1 cellular context compared by ENCODE assay signal in the genomic region with DNA sequence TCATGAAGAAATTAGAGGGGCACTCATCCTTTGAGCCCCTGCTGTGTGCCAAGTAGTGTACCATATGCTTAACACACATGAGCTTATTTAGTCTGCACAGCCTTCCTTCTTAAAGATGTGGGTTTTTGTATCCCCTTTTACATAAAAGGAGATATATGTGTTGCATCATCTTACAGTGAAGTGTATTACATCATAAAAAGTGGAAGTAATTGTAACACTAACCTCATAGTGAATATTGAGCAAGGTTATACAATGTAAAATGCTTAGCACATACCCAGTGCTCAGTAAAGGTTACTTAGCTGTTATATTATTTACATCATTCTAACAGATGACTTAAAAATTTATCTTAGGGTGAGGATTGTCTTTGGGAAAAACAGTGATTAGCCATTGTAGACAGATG.
TF ChIP-seq lines count a peak whose summit lies in the region.

No MANE protein-coding gene starts in this region.

TF ChIP-seq in HepG2, 621 proteins besides CTCF, POLR2A, EP300 and RAD21:
- TF ChIP-seq CEBPB (IDR thresholded peaks at IDR 0.05; ENCODE audit: borderline replicate concordance, low read depth, low read length): peak; percentile 96
- peak; percentile 53; the same call in 1 of the 2 replicates for TF ChIP-seq ZBTB21 (CRISPR knock-in tag; IDR thresholded peaks at IDR 0.05)
- TF ChIP-seq ATF7 (IDR thresholded peaks at IDR 0.05): peak; percentile 93
- no peak for TF ChIP-seq ATF7 (CRISPR knock-in tag; IDR thresholded peaks at IDR 0.05)
- TF ChIP-seq STAT5B (CRISPR knock-in tag; IDR thresholded peaks at IDR 0.05): no peak
- TF ChIP-seq ZSCAN22 (CRISPR knock-in tag; IDR thresholded peaks at IDR 0.05): no peak
- peak; percentile 22; the same call in 1 of the 2 replicates for TF ChIP-seq CREB1 (IDR thresholded peaks at IDR 0.05)
- peak; percentile 25; the same call in 1 of the 2 replicates for TF ChIP-seq CREB1 (CRISPR knock-in tag; IDR thresholded peaks at IDR 0.05)
- peak; percentile 94 for TF ChIP-seq ZNF205 (CRISPR knock-in tag; IDR thresholded peaks at IDR 0.05)
- TF ChIP-seq, protein P1, sequence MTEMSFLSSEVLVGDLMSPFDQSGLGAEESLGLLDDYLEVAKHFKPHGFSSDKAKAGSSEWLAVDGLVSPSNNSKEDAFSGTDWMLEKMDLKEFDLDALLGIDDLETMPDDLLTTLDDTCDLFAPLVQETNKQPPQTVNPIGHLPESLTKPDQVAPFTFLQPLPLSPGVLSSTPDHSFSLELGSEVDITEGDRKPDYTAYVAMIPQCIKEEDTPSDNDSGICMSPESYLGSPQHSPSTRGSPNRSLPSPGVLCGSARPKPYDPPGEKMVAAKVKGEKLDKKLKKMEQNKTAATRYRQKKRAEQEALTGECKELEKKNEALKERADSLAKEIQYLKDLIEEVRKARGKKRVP (CRISPR knock-in tag; IDR thresholded peaks at IDR 0.05): peak; percentile 89 to 96; a peak in 3 of 4 replicates
- peak; percentile 88 for TF ChIP-seq CEBPG (CRISPR knock-in tag; IDR thresholded peaks at IDR 0.05)
- TF ChIP-seq GATAD2A (CRISPR knock-in tag; IDR thresholded peaks at IDR 0.05): peak; percentile 59; the same call in 1 of the 2 replicates
